ENCODE assay signal across 21 cellular contexts in genomic region chr2:147863835-147864234, GRCh38.
"Had no signal": no experiment of that assay in that cellular context is flagged by ENCODE, and none has a peak within 500 bp of the region (broad histone marks: within the 10 kb centered on the region; RNA-seq: fewer than 3 reads in every experiment).

No MANE protein-coding gene starts in this region.

- ATAC-seq: activated naive CD8-positive, alpha-beta T cell treated with anti-CD3 and anti-CD28 coated beads, Interleukin-2, amount 50 U/mL, for 24 hours; esophagus mucosa; natural killer cell treated with Interleukin-12 subunit alpha and Interleukin-12 subunit beta and Interleukin-15 and Interleukin-18, amount 100 ng/mL, for 72 hours; right lobe of liver; WTC11 had no signal

- DNase-seq: activated CD4-positive, alpha-beta T cell treated with anti-CD3 and anti-CD28 coated beads for 48 hours; activated CD8-positive, alpha-beta memory T cell treated with anti-CD3 and anti-CD28 coated beads, Interleukin-2, amount 50 U/mL, for 48 hours; activated naive CD4-positive, alpha-beta T cell treated with anti-CD3 and anti-CD28 coated beads for 36 hours; activated naive CD8-positive, alpha-beta T cell treated with anti-CD3 and anti-CD28 coated beads, Interleukin-2, amount 50 U/mL, for 24 hours; dorsolateral prefrontal cortex; endodermal cell; glutamatergic neuron; hypothalamus; nucleus accumbens; right lobe of liver; stimulated activated CD4-positive, alpha-beta T cell treated with anti-CD3 and anti-CD28 coated beads, Interleukin-4, amount 100 ng/mL, for 4 hours; stimulated activated CD8-positive, alpha-beta memory T cell treated with anti-CD3 and anti-CD28 coated beads, Interleukin-4, amount 100 ng/mL, for 48 hours; upper lobe of left lung had no signal

- H3K9me3 Mint-ChIP-seq: activated naive CD4-positive, alpha-beta T cell treated with anti-CD3 and anti-CD28 coated beads for 36 hours; activated naive CD8-positive, alpha-beta T cell treated with anti-CD3 and anti-CD28 coated beads, Interleukin-2, amount 50 U/mL, for 24 hours; activated T-helper 1 cell treated with anti-CD3 and anti-CD28 coated beads, Interleukin-12 subunit alpha, Interleukin-12 subunit beta, Interleukin-2, Interleukin-4 antibody, amounts not matched to agents 30 ng/mL and 10 ng/mL and 1 ng/mL, durations not matched to agents 14 hours and 24 hours and 36 hours; endodermal cell; natural killer cell treated with Interleukin-12 subunit alpha and Interleukin-12 subunit beta and Interleukin-15 and Interleukin-18, amount 100 ng/mL, for 72 hours; stimulated activated naive CD8-positive, alpha-beta T cell treated with anti-CD3 and anti-CD28 coated beads, Interleukin-15, Interleukin-2, amounts not matched to agents 100 ng/mL and 50 ng/mL, for 24 hours; T-helper 1 cell treated with Interleukin-12 subunit alpha and Interleukin-12 subunit beta and Interleukin-4 antibody, amounts not matched to agents 30 μg/mL and 1 μg/mL, for 36 hours; WTC11 had no signal

- H3K27ac ChIP-seq: dorsolateral prefrontal cortex, prostate gland, right lobe of liver, upper lobe of left lung had no signal

- H3K27me3 ChIP-seq: dorsolateral prefrontal cortex, right lobe of liver, upper lobe of left lung had no signal

- H3K4me3 ChIP-seq: dorsolateral prefrontal cortex, prostate gland, right lobe of liver, smooth muscle cell, upper lobe of left lung had no signal

- H3K36me3 ChIP-seq: prostate gland, right lobe of liver, upper lobe of left lung had no signal

- H3K4me1 ChIP-seq: prostate gland, right lobe of liver had no signal

- H3K27me3 Mint-ChIP-seq: activated naive CD8-positive, alpha-beta T cell treated with anti-CD3 and anti-CD28 coated beads, Interleukin-2, amount 50 U/mL, for 24 hours; natural killer cell treated with Interleukin-12 subunit alpha and Interleukin-12 subunit beta and Interleukin-15 and Interleukin-18, amount 100 ng/mL, for 72 hours; stimulated activated naive CD8-positive, alpha-beta T cell treated with anti-CD3 and anti-CD28 coated beads, Interleukin-15, Interleukin-2, amounts not matched to agents 100 ng/mL and 50 ng/mL, for 24 hours had no signal

- H3K9me3 ChIP-seq: prostate gland, right lobe of liver, upper lobe of left lung had no signal

- H3K27ac Mint-ChIP-seq: activated naive CD4-positive, alpha-beta T cell treated with anti-CD3 and anti-CD28 coated beads for 36 hours; activated naive CD8-positive, alpha-beta T cell treated with anti-CD3 and anti-CD28 coated beads, Interleukin-2, amount 50 U/mL, for 24 hours; activated T-helper 1 cell treated with anti-CD3 and anti-CD28 coated beads, Interleukin-12 subunit alpha, Interleukin-12 subunit beta, Interleukin-2, Interleukin-4 antibody, amounts not matched to agents 30 ng/mL and 10 ng/mL and 1 ng/mL, durations not matched to agents 14 hours and 24 hours and 36 hours; endodermal cell; natural killer cell treated with Interleukin-12 subunit alpha and Interleukin-12 subunit beta and Interleukin-15 and Interleukin-18, amount 100 ng/mL, for 72 hours; stimulated activated naive CD8-positive, alpha-beta T cell treated with anti-CD3 and anti-CD28 coated beads, Interleukin-15, Interleukin-2, amounts not matched to agents 100 ng/mL and 50 ng/mL, for 24 hours; T-helper 1 cell treated with Interleukin-12 subunit alpha and Interleukin-12 subunit beta and Interleukin-4 antibody, amounts not matched to agents 30 μg/mL and 1 μg/mL, for 36 hours; WTC11 had no signal

- H3K4me3 Mint-ChIP-seq: activated naive CD4-positive, alpha-beta T cell treated with anti-CD3 and anti-CD28 coated beads for 36 hours; activated naive CD8-positive, alpha-beta T cell treated with anti-CD3 and anti-CD28 coated beads, Interleukin-2, amount 50 U/mL, for 24 hours; activated T-helper 1 cell treated with anti-CD3 and anti-CD28 coated beads, Interleukin-12 subunit alpha, Interleukin-12 subunit beta, Interleukin-2, Interleukin-4 antibody, amounts not matched to agents 30 ng/mL and 10 ng/mL and 1 ng/mL, durations not matched to agents 14 hours and 24 hours and 36 hours; endodermal cell; natural killer cell treated with Interleukin-12 subunit alpha and Interleukin-12 subunit beta and Interleukin-15 and Interleukin-18, amount 100 ng/mL, for 72 hours; stimulated activated naive CD8-positive, alpha-beta T cell treated with anti-CD3 and anti-CD28 coated beads, Interleukin-15, Interleukin-2, amounts not matched to agents 100 ng/mL and 50 ng/mL, for 24 hours; T-helper 1 cell treated with Interleukin-12 subunit alpha and Interleukin-12 subunit beta and Interleukin-4 antibody, amounts not matched to agents 30 μg/mL and 1 μg/mL, for 36 hours; WTC11 had no signal
